In the genomic region with DNA sequence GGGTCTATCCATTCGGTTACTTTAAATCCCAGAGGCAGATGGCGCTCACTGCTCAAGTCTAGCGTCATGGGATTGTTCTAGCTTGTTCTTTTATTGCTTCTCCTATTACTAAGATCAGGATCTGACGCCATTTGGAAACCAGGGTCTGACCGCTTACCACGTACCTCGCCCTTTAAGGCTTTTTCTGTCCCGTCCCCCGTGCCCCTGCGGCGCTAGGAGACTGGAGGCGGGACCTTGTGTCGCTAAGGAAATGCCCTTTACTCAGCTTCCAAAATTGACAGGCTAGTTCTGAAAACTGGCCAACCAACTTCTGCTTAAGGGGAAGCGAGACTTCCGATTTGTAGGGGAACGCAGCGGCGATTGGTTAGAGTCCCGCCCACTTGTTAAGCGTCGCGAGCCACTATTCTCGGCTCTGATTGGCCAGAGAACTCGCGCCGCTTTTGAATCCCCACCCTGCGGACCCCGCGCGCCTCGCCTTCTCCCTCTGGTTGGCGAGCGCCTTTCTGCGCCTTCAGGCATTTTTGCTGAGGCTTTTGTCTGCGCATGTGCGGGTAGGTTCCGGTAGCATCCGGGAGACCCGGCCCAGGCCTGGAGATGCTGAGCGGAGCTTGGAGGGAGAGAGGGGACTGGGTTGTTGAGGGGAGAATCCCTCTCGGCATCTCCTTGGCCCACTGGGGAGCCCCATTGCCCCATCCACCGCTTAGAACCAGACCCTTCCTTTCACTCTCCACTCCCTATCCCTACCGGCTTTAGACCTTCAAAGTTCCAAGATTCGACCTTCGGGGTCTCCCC, we compare ENCODE assay signal across 1 cellular context.
TF ChIP-seq lines count a peak whose summit lies in the region.

No MANE protein-coding gene starts in this region.

TF ChIP-seq in K562, 482 proteins besides CTCF, POLR2A, EP300 and RAD21 (continued from another document and continues in another):
- TF ChIP-seq, protein P1, sequence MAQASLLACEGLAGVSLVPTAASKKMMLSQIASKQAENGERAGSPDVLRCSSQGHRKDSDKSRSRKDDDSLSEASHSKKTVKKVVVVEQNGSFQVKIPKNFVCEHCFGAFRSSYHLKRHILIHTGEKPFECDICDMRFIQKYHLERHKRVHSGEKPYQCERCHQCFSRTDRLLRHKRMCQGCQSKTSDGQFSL (CRISPR knock-in tag; IDR thresholded peaks at IDR 0.05) = no peak
- TF ChIP-seq, protein P1 (tag; IDR thresholded peaks at IDR 0.05) = no peak
- TF ChIP-seq ZNF668 (CRISPR knock-in tag; IDR thresholded peaks at IDR 0.05) = no peak
- TF ChIP-seq, protein P2, sequence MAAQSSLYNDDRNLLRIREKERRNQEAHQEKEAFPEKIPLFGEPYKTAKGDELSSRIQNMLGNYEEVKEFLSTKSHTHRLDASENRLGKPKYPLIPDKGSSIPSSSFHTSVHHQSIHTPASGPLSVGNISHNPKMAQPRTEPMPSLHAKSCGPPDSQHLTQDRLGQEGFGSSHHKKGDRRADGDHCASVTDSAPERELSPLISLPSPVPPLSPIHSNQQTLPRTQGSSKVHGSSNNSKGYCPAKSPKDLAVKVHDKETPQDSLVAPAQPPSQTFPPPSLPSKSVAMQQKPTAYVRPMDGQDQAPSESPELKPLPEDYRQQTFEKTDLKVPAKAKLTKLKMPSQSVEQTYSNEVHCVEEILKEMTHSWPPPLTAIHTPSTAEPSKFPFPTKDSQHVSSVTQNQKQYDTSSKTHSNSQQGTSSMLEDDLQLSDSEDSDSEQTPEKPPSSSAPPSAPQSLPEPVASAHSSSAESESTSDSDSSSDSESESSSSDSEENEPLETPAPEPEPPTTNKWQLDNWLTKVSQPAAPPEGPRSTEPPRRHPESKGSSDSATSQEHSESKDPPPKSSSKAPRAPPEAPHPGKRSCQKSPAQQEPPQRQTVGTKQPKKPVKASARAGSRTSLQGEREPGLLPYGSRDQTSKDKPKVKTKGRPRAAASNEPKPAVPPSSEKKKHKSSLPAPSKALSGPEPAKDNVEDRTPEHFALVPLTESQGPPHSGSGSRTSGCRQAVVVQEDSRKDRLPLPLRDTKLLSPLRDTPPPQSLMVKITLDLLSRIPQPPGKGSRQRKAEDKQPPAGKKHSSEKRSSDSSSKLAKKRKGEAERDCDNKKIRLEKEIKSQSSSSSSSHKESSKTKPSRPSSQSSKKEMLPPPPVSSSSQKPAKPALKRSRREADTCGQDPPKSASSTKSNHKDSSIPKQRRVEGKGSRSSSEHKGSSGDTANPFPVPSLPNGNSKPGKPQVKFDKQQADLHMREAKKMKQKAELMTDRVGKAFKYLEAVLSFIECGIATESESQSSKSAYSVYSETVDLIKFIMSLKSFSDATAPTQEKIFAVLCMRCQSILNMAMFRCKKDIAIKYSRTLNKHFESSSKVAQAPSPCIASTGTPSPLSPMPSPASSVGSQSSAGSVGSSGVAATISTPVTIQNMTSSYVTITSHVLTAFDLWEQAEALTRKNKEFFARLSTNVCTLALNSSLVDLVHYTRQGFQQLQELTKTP (IDR thresholded peaks at IDR 0.05; ENCODE audit: low read depth in 1 of 2, partially characterized antibody in 2 of 2) = peak in 1 of 2 experiments; percentile 28
- no peak for TF ChIP-seq GABPB2 (CRISPR knock-in tag; conservative IDR thresholded peaks at IDR 0.05)
- TF ChIP-seq POLR2H (tag; IDR thresholded peaks at IDR 0.05; ENCODE audit: low read depth) = peak; percentile 65
- peak; percentile 84 for TF ChIP-seq SP1 (CRISPR knock-in tag; IDR thresholded peaks at IDR 0.05)
- TF ChIP-seq KAT2B (IDR thresholded peaks at IDR 0.05; ENCODE audit: low read depth, low read length) = peak; percentile 14
- no peak for TF ChIP-seq ETV6 (IDR thresholded peaks at IDR 0.05; ENCODE audit: borderline replicate concordance in 1 of 2, low read depth in 2 of 2, low read length in 1 of 2)
- no peak for TF ChIP-seq ETV6 (CRISPR knock-in tag; IDR thresholded peaks at IDR 0.05; ENCODE audit: borderline replicate concordance)
- no peak for TF ChIP-seq CHD1 (IDR thresholded peaks at IDR 0.05; ENCODE audit: low read length)
- no peak for TF ChIP-seq ZC3H11A (IDR thresholded peaks at IDR 0.05; ENCODE audit: low read depth, low read length)
- peak; percentile 58 for TF ChIP-seq EP400 (IDR thresholded peaks at IDR 0.05)
- TF ChIP-seq BDP1 (IDR thresholded peaks at IDR 0.05; ENCODE audit: insufficient read depth, insufficient read length) = no peak
- TF ChIP-seq, protein P3, sequence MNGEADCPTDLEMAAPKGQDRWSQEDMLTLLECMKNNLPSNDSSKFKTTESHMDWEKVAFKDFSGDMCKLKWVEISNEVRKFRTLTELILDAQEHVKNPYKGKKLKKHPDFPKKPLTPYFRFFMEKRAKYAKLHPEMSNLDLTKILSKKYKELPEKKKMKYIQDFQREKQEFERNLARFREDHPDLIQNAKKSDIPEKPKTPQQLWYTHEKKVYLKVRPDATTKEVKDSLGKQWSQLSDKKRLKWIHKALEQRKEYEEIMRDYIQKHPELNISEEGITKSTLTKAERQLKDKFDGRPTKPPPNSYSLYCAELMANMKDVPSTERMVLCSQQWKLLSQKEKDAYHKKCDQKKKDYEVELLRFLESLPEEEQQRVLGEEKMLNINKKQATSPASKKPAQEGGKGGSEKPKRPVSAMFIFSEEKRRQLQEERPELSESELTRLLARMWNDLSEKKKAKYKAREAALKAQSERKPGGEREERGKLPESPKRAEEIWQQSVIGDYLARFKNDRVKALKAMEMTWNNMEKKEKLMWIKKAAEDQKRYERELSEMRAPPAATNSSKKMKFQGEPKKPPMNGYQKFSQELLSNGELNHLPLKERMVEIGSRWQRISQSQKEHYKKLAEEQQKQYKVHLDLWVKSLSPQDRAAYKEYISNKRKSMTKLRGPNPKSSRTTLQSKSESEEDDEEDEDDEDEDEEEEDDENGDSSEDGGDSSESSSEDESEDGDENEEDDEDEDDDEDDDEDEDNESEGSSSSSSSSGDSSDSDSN (IDR thresholded peaks at IDR 0.05; ENCODE audit: borderline replicate concordance in 1 of 2, low read depth in 2 of 2, low read length in 2 of 2) = no peak
- peak; percentile 73; the same call in 1 of the 2 replicates for TF ChIP-seq MYC (IDR thresholded peaks at IDR 0.05; ENCODE audit: low read depth, low read length)
- no peak for TF ChIP-seq MYC (CRISPR knock-in tag; IDR thresholded peaks at IDR 0.05; ENCODE audit: borderline replicate concordance, low read depth)
- no peak for TF ChIP-seq ZNF263 (CRISPR knock-in tag; IDR thresholded peaks at IDR 0.05; ENCODE audit: borderline replicate concordance)
- no peak for TF ChIP-seq NR3C1 (CRISPR knock-in tag; IDR thresholded peaks at IDR 0.05)
- TF ChIP-seq JUN (IDR thresholded peaks at IDR 0.05; ENCODE audit: borderline replicate concordance, low read depth, low read length) = peak; percentile 30; the same call in 1 of the 2 replicates
- TF ChIP-seq JUN (CRISPR knock-in tag; IDR thresholded peaks at IDR 0.05; ENCODE audit: borderline replicate concordance) = no peak
- TF ChIP-seq SNRNP70 (optimal IDR thresholded peaks at IDR 0.05; ENCODE audit: low read depth, low read length) = no peak
- TF ChIP-seq NCOA6 (IDR thresholded peaks at IDR 0.05) = no peak
- no peak for TF ChIP-seq HNRNPUL1 (IDR thresholded peaks at IDR 0.05; ENCODE audit: low read length)
- peak; percentile 90 for TF ChIP-seq FOS (IDR thresholded peaks at IDR 0.05; ENCODE audit: extremely low read depth, insufficient read length)
- TF ChIP-seq, protein P4, sequence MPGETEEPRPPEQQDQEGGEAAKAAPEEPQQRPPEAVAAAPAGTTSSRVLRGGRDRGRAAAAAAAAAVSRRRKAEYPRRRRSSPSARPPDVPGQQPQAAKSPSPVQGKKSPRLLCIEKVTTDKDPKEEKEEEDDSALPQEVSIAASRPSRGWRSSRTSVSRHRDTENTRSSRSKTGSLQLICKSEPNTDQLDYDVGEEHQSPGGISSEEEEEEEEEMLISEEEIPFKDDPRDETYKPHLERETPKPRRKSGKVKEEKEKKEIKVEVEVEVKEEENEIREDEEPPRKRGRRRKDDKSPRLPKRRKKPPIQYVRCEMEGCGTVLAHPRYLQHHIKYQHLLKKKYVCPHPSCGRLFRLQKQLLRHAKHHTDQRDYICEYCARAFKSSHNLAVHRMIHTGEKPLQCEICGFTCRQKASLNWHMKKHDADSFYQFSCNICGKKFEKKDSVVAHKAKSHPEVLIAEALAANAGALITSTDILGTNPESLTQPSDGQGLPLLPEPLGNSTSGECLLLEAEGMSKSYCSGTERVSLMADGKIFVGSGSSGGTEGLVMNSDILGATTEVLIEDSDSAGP (CRISPR knock-in tag; IDR thresholded peaks at IDR 0.05) = peak; percentile 96
- TF ChIP-seq, protein P5, sequence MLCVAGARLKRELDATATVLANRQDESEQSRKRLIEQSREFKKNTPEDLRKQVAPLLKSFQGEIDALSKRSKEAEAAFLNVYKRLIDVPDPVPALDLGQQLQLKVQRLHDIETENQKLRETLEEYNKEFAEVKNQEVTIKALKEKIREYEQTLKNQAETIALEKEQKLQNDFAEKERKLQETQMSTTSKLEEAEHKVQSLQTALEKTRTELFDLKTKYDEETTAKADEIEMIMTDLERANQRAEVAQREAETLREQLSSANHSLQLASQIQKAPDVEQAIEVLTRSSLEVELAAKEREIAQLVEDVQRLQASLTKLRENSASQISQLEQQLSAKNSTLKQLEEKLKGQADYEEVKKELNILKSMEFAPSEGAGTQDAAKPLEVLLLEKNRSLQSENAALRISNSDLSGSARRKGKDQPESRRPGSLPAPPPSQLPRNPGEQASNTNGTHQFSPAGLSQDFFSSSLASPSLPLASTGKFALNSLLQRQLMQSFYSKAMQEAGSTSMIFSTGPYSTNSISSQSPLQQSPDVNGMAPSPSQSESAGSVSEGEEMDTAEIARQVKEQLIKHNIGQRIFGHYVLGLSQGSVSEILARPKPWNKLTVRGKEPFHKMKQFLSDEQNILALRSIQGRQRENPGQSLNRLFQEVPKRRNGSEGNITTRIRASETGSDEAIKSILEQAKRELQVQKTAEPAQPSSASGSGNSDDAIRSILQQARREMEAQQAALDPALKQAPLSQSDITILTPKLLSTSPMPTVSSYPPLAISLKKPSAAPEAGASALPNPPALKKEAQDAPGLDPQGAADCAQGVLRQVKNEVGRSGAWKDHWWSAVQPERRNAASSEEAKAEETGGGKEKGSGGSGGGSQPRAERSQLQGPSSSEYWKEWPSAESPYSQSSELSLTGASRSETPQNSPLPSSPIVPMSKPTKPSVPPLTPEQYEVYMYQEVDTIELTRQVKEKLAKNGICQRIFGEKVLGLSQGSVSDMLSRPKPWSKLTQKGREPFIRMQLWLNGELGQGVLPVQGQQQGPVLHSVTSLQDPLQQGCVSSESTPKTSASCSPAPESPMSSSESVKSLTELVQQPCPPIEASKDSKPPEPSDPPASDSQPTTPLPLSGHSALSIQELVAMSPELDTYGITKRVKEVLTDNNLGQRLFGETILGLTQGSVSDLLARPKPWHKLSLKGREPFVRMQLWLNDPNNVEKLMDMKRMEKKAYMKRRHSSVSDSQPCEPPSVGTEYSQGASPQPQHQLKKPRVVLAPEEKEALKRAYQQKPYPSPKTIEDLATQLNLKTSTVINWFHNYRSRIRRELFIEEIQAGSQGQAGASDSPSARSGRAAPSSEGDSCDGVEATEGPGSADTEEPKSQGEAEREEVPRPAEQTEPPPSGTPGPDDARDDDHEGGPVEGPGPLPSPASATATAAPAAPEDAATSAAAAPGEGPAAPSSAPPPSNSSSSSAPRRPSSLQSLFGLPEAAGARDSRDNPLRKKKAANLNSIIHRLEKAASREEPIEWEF (CRISPR knock-in tag; IDR thresholded peaks at IDR 0.05) = no peak
- no peak for TF ChIP-seq LEF1 (IDR thresholded peaks at IDR 0.05)
- no peak for TF ChIP-seq SREBF1 (IDR thresholded peaks at IDR 0.05; ENCODE audit: borderline replicate concordance, low read depth, low read length)
- TF ChIP-seq SAFB2 (IDR thresholded peaks at IDR 0.05; ENCODE audit: borderline replicate concordance, low read depth, low read length, severe bottlenecking) = no peak
- TF ChIP-seq, protein P6, sequence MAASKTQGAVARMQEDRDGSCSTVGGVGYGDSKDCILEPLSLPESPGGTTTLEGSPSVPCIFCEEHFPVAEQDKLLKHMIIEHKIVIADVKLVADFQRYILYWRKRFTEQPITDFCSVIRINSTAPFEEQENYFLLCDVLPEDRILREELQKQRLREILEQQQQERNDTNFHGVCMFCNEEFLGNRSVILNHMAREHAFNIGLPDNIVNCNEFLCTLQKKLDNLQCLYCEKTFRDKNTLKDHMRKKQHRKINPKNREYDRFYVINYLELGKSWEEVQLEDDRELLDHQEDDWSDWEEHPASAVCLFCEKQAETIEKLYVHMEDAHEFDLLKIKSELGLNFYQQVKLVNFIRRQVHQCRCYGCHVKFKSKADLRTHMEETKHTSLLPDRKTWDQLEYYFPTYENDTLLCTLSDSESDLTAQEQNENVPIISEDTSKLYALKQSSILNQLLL (CRISPR knock-in tag; IDR thresholded peaks at IDR 0.05; ENCODE audit: borderline replicate concordance) = no peak
- no peak for TF ChIP-seq SRSF3 (IDR thresholded peaks at IDR 0.05; ENCODE audit: insufficient read depth, low read length)
- TF ChIP-seq MEF2A (IDR thresholded peaks at IDR 0.05; ENCODE audit: control insufficient read depth, low read depth, low read length) = no peak
- no peak for TF ChIP-seq PTTG1 (tag; IDR thresholded peaks at IDR 0.05; ENCODE audit: low read depth)
- TF ChIP-seq, protein P7, sequence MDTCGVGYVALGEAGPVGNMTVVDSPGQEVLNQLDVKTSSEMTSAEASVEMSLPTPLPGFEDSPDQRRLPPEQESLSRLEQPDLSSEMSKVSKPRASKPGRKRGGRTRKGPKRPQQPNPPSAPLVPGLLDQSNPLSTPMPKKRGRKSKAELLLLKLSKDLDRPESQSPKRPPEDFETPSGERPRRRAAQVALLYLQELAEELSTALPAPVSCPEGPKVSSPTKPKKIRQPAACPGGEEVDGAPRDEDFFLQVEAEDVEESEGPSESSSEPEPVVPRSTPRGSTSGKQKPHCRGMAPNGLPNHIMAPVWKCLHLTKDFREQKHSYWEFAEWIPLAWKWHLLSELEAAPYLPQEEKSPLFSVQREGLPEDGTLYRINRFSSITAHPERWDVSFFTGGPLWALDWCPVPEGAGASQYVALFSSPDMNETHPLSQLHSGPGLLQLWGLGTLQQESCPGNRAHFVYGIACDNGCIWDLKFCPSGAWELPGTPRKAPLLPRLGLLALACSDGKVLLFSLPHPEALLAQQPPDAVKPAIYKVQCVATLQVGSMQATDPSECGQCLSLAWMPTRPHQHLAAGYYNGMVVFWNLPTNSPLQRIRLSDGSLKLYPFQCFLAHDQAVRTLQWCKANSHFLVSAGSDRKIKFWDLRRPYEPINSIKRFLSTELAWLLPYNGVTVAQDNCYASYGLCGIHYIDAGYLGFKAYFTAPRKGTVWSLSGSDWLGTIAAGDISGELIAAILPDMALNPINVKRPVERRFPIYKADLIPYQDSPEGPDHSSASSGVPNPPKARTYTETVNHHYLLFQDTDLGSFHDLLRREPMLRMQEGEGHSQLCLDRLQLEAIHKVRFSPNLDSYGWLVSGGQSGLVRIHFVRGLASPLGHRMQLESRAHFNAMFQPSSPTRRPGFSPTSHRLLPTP (IDR thresholded peaks at IDR 0.05; ENCODE audit: borderline replicate concordance, extremely low read depth, insufficient read length) = no peak
- no peak for TF ChIP-seq TAF7 (tag; IDR thresholded peaks at IDR 0.05)
- TF ChIP-seq, protein P8, sequence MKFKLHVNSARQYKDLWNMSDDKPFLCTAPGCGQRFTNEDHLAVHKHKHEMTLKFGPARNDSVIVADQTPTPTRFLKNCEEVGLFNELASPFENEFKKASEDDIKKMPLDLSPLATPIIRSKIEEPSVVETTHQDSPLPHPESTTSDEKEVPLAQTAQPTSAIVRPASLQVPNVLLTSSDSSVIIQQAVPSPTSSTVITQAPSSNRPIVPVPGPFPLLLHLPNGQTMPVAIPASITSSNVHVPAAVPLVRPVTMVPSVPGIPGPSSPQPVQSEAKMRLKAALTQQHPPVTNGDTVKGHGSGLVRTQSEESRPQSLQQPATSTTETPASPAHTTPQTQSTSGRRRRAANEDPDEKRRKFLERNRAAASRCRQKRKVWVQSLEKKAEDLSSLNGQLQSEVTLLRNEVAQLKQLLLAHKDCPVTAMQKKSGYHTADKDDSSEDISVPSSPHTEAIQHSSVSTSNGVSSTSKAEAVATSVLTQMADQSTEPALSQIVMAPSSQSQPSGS (CRISPR knock-in tag; IDR thresholded peaks at IDR 0.05) = no peak
